ENCODE assay signal across 8 cellular contexts in genomic region chr1:53945433-53946251, GRCh38. TPM values are rescaled to one million over a fixed set of nuclear protein-coding genes. Genes with fewer than 3 reads are reported as not detected.
DNase-seq lines count a peak whose midpoint lies in the region; ATAC-seq and TF ChIP-seq lines count a peak whose summit lies in the region.

IFT25 (minus strand) TSS chr1:53945699; CDS start chr1:53940082, 5,617 bp downstream.

- no peaks in the 10 kb centered on the region for H3K36me3 Mint-ChIP-seq in activated naive CD8-positive, alpha-beta T cell
- H3K36me3 Mint-ChIP-seq in osteocyte (ENCODE audit: unreplicated experiment), result no peaks in the 10 kb centered on the region

- H3K27ac ChIP-seq in thoracic aorta, result peak within 1 kb of the TSS; percentile 83 to 88

- ATAC-seq in HG02623 (IDR thresholded peaks at IDR 0.05; ENCODE audit: unreplicated experiment) (peak; percentile 62), thoracic aorta (ENCODE audit: insufficient number of reproducible peaks, low FRiP score, low read depth) (peak; percentile 84)

- H3K4me1 ChIP-seq in thoracic aorta (ENCODE audit: control insufficient read depth in 1 of 2, low read depth in 2 of 2), result peaks cover 15 to 46% of the 10 kb centered on the region in 2 donors

- peak within 1 kb of the TSS; percentile 93 for H3K27ac Mint-ChIP-seq in activated naive CD8-positive, alpha-beta T cell
- H3K27ac Mint-ChIP-seq in osteocyte (ENCODE audit: unreplicated experiment), result peak within 1 kb of the TSS; percentile 96

- no peaks in the 10 kb centered on the region for H3K9me3 ChIP-seq in thoracic aorta

- DNase-seq in NCI-H1092 treated with DMSO at 0.1 percent for 48 hours (lab: John Stamatoyannopoulos, UW) (peak; percentile 93), SKM-1 treated with dmso at 0.1 percent for 144 hours (lab: John Stamatoyannopoulos, UW; ENCODE audit: unreplicated experiment) (peak; percentile 85), glomerular visceral epithelial cell (ENCODE audit: extremely low spot score) (peak; percentile 99), osteocyte (ENCODE audit: extremely low spot score, unreplicated experiment) (peak; percentile 100), thoracic aorta (ENCODE audit: low spot score) (peak; percentile 92)

- TF ChIP-seq POLR2A in GM10847 (IDR thresholded peaks at IDR 0.05; ENCODE audit: extremely low read depth, insufficient read length), result peak; percentile 92

- H3K27me3 ChIP-seq in thoracic aorta (replicated peaks; ENCODE audit: insufficient read depth), result no peaks in the 10 kb centered on the region

- H3K4me3 Mint-ChIP-seq in activated naive CD8-positive, alpha-beta T cell, result peak within 1 kb of the TSS; percentile 95
- H3K4me3 Mint-ChIP-seq in osteocyte (ENCODE audit: unreplicated experiment), result peak within 1 kb of the TSS; percentile 97

- H3K9me3 Mint-ChIP-seq in activated naive CD8-positive, alpha-beta T cell (ENCODE audit: low read depth), result no peaks in the 10 kb centered on the region
- H3K9me3 Mint-ChIP-seq in osteocyte (ENCODE audit: unreplicated experiment), result no peaks in the 10 kb centered on the region

- no peaks in the 10 kb centered on the region for H3K27me3 Mint-ChIP-seq in activated naive CD8-positive, alpha-beta T cell
- H3K27me3 Mint-ChIP-seq in osteocyte (ENCODE audit: unreplicated experiment), result no peaks in the 10 kb centered on the region

- no peaks in the 10 kb centered on the region for H3K36me3 ChIP-seq in thoracic aorta

- peaks cover 48% of the 10 kb centered on the region for H3K4me1 Mint-ChIP-seq in activated naive CD8-positive, alpha-beta T cell (ENCODE audit: low read depth)
- H3K4me1 Mint-ChIP-seq in osteocyte (ENCODE audit: unreplicated experiment), result peaks cover 47% of the 10 kb centered on the region

- no peak for TF ChIP-seq CTCF in osteocyte (IDR thresholded peaks at IDR 0.05)
- TF ChIP-seq CTCF in thoracic aorta (IDR thresholded peaks at IDR 0.05), result no peak

- H3K4me3 ChIP-seq in thoracic aorta, result peak within 1 kb of the TSS; percentile 96

RNA-seq across cellular contexts. Expression of gene IFT25, which starts in this region (rescaled TPM):
- total RNA-seq in osteocyte (29.2 and 29.9 TPM in 2 replicates), thoracic aorta (10 to 100 TPM; 23.8 to 24.5 TPM)

Comparison
In these comparisons a context has a peak if more than half of its experiments do, and no peak if none do; other contexts are left out.
1. Peak in every context shown above with its lines: DNase-seq, ATAC-seq, H3K4me3 ChIP-seq and H3K27ac ChIP-seq.